Comparison of ENCODE assay signal across 2 cellular contexts in the genomic region with DNA sequence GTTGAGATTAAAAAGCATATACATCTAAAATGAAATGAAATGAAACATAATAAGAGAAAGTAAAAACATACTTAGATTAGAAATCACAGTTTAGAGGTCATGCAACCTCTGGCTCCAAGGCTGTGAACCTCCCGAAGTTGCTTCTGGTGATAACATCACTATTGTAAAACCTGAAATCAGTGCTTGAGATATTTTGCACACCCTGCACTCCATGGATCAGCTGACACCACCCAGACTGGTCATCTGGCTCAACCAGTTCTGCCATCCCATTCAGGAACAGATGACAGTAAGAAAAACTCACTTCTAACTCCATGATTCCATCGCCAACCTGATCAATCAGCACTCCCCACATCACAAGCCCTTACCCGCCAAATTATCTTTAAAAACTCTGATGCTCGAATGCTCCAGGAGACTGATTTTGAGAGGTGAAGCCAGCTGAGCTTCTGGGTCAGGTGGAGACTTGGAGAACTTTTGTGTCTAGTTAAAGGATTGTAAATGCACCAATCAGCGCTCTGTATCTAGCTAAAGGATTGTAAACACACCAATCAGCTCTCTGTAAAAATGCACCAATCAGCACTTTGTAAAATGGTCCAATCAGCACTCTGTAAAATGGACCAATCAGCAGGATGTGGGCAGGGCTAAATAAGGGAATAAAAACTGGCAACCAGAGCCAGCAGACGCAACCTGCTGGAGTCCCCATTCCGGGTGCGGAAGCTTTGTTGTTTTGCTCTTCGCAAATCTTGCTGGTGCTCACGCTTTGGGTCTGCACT.
TF ChIP-seq lines count a peak whose summit lies in the region.

No MANE protein-coding gene starts in this region.

TF ChIP-seq in IMR-90, 13 proteins besides CTCF, POLR2A, EP300 and RAD21 (continued from another document):
- TF ChIP-seq, protein P1, sequence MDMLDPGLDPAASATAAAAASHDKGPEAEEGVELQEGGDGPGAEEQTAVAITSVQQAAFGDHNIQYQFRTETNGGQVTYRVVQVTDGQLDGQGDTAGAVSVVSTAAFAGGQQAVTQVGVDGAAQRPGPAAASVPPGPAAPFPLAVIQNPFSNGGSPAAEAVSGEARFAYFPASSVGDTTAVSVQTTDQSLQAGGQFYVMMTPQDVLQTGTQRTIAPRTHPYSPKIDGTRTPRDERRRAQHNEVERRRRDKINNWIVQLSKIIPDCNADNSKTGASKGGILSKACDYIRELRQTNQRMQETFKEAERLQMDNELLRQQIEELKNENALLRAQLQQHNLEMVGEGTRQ (IDR thresholded peaks at IDR 0.05; ENCODE audit: low read depth, low read length), result no peak
- no peak for TF ChIP-seq CHD1 (IDR thresholded peaks at IDR 0.05; ENCODE audit: low read depth, low read length)

TF ChIP-seq in WTC11, 78 proteins besides CTCF, POLR2A, EP300 and RAD21 (continued from another document):
- TF ChIP-seq, protein P2, sequence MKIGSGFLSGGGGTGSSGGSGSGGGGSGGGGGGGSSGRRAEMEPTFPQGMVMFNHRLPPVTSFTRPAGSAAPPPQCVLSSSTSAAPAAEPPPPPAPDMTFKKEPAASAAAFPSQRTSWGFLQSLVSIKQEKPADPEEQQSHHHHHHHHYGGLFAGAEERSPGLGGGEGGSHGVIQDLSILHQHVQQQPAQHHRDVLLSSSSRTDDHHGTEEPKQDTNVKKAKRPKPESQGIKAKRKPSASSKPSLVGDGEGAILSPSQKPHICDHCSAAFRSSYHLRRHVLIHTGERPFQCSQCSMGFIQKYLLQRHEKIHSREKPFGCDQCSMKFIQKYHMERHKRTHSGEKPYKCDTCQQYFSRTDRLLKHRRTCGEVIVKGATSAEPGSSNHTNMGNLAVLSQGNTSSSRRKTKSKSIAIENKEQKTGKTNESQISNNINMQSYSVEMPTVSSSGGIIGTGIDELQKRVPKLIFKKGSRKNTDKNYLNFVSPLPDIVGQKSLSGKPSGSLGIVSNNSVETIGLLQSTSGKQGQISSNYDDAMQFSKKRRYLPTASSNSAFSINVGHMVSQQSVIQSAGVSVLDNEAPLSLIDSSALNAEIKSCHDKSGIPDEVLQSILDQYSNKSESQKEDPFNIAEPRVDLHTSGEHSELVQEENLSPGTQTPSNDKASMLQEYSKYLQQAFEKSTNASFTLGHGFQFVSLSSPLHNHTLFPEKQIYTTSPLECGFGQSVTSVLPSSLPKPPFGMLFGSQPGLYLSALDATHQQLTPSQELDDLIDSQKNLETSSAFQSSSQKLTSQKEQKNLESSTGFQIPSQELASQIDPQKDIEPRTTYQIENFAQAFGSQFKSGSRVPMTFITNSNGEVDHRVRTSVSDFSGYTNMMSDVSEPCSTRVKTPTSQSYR (CRISPR knock-in tag; IDR thresholded peaks at IDR 0.05), result no peak
- peak; percentile 32; the same call in 1 of the 2 replicates for TF ChIP-seq NFYB (CRISPR knock-in tag; conservative IDR thresholded peaks at IDR 0.05; ENCODE audit: low read depth)
